ENCODE assay signal across 15 cellular contexts in the genomic region with DNA sequence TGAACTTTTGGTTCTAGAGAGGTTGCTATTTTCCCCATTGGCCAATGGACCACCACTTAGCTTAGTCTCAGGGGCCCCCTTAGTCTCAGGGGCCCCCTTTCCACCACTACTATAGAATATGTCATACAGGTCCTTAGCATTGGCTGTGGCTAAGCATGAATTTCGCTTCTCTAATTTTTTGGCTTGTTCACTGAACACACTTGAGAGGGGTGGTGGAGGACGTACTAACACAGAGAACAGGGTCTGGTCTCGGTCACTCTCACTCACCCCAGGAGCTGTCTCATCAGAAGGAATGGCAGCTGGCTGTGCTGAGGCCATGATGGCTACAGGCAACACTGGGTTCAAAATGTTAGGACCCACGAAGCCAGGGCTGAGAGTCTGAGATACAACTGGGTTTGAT. TPM values are rescaled to one million over a fixed set of nuclear protein-coding genes. Genes with fewer than 3 reads are reported as not detected.
DNase-seq lines count a peak whose midpoint lies in the region; ATAC-seq and TF ChIP-seq lines count a peak whose summit lies in the region.
"Had no signal": no experiment of that assay in that cellular context is flagged by ENCODE, and none has a peak within 500 bp of the region (broad histone marks: within the 10 kb centered on the region; RNA-seq: fewer than 3 reads in every experiment).

No MANE protein-coding gene starts in this region.

- peak overlapping the region; percentile 63 to 69 for H3K4me3 Mint-ChIP-seq in stimulated activated naive B cell treated with anti-CD40 and anti-IgM and Interleukin-4, amounts not matched to agents 10 μg/mL and 1 μg/mL and 100 μg/mL, for 72 hours
- no peak overlapping the region for H3K4me3 Mint-ChIP-seq in CD4-positive, alpha-beta memory T cell
- H3K4me3 Mint-ChIP-seq: stimulated activated naive CD8-positive, alpha-beta T cell treated with anti-CD3 and anti-CD28 coated beads, Interleukin-15, Interleukin-2, amounts not matched to agents 100 ng/mL and 50 ng/mL, for 24 hours; WTC11 had no signal

- peaks cover 38 to 56% of the 10 kb centered on the region in 2 donors for H3K4me1 Mint-ChIP-seq in stimulated activated naive B cell treated with anti-CD40 and anti-IgM and Interleukin-4, amounts not matched to agents 10 μg/mL and 1 μg/mL and 100 μg/mL, for 72 hours
- peaks cover 4 to 15% (median 5%) of the 10 kb centered on the region in 4 donors for H3K4me1 Mint-ChIP-seq in CD4-positive, alpha-beta memory T cell

- intact Hi-C loops in CD4-positive, alpha-beta memory T cell (cut with micrococcal nuclease) = no loop called here

- H3K4me3 ChIP-seq in CD4-positive, alpha-beta memory T cell (ENCODE audit: low read length in 2 of 2) = no peak overlapping the region
- no peak overlapping the region for H3K4me3 ChIP-seq in coronary artery
- H3K4me3 ChIP-seq: SK-N-MC had no signal

- H3K36me3 Mint-ChIP-seq in stimulated activated naive B cell treated with anti-CD40 and anti-IgM and Interleukin-4, amounts not matched to agents 10 μg/mL and 1 μg/mL and 100 μg/mL, for 72 hours = peaks cover 38 to 74% of the 10 kb centered on the region in 2 donors
- H3K36me3 Mint-ChIP-seq in CD4-positive, alpha-beta memory T cell = peaks cover 56 to 73% of the 10 kb centered on the region in 2 donors

- H3K27ac ChIP-seq in CD4-positive, alpha-beta memory T cell (ENCODE audit: low read depth, low read length) = no peak overlapping the region
- H3K27ac ChIP-seq in coronary artery = no peak overlapping the region
- H3K27ac ChIP-seq: SK-N-MC had no signal

- H3K36me3 ChIP-seq in CD4-positive, alpha-beta memory T cell (ENCODE audit: insufficient read depth, low read length) = peaks cover 40% of the 10 kb centered on the region

- ATAC-seq in GM19025 (IDR thresholded peaks at IDR 0.05; ENCODE audit: low read depth, unreplicated experiment) (peak; percentile 66), GM21619 (IDR thresholded peaks at IDR 0.05; ENCODE audit: unreplicated experiment) (peak; percentile 78), HG03135 (IDR thresholded peaks at IDR 0.05; ENCODE audit: unreplicated experiment) (peak; percentile 73)
- ATAC-seq in stimulated activated naive B cell treated with anti-CD40 and anti-IgM and Interleukin-4, amounts not matched to agents 10 μg/mL and 1 μg/mL and 100 μg/mL, for 72 hours (replicated peaks) = peak; percentile 90 to 92
- ATAC-seq: WTC11 had no signal

- peaks cover 0 to 1% of the 10 kb centered on the region in 2 donors for H3K9me3 Mint-ChIP-seq in stimulated activated naive B cell treated with anti-CD40 and anti-IgM and Interleukin-4, amounts not matched to agents 10 μg/mL and 1 μg/mL and 100 μg/mL, for 72 hours
- H3K9me3 Mint-ChIP-seq in CD4-positive, alpha-beta memory T cell = no peaks in the 10 kb centered on the region
- H3K9me3 Mint-ChIP-seq: stimulated activated naive CD8-positive, alpha-beta T cell treated with anti-CD3 and anti-CD28 coated beads, Interleukin-15, Interleukin-2, amounts not matched to agents 100 ng/mL and 50 ng/mL, for 24 hours; WTC11 had no signal

- no peaks in the 10 kb centered on the region for H3K9me3 ChIP-seq in CD4-positive, alpha-beta memory T cell (ENCODE audit: control insufficient read depth in 1 of 2, low read length in 2 of 2)

- POLR2A ChIA-PET in CD4-positive, alpha-beta memory T cell (lab: Charles Lee; ENCODE audit: partially characterized antibody) = interaction anchor here (2.3 kb wide), 1 partner anchor 30 kb away, joined by 9 read pairs; a partner anchor contains a TSS

- H3K27me3 Mint-ChIP-seq in stimulated activated naive B cell treated with anti-CD40 and anti-IgM and Interleukin-4, amounts not matched to agents 10 μg/mL and 1 μg/mL and 100 μg/mL, for 72 hours = no peaks in the 10 kb centered on the region
- no peaks in the 10 kb centered on the region for H3K27me3 Mint-ChIP-seq in CD4-positive, alpha-beta memory T cell
- H3K27me3 Mint-ChIP-seq: stimulated activated naive CD8-positive, alpha-beta T cell treated with anti-CD3 and anti-CD28 coated beads, Interleukin-15, Interleukin-2, amounts not matched to agents 100 ng/mL and 50 ng/mL, for 24 hours had no signal

- no peak for TF ChIP-seq CTCF in coronary artery (IDR thresholded peaks at IDR 0.05)

- H3K27me3 ChIP-seq in CD4-positive, alpha-beta memory T cell (ENCODE audit: insufficient read depth, low read length) = no peaks in the 10 kb centered on the region

- CTCF ChIA-PET in CD4-positive, alpha-beta memory T cell (lab: Charles Lee; ENCODE audit: partially characterized antibody) = interaction anchor here (1.1 to 1.6 kb wide), 2 partner anchors 30 to 110 kb away, joined by 3 to 9 read pairs; a partner anchor contains a TSS

- peak; percentile 44 for DNase-seq in stimulated activated naive B cell treated with anti-CD40 and anti-IgM and Interleukin-4, amounts not matched to agents 10 μg/mL and 1 μg/mL and 100 μg/mL, for 72 hours
- DNase-seq in CD4-positive, alpha-beta memory T cell = no peak
- DNase-seq in DMS53 treated with DMSO at 0.1 percent for 48 hours (lab: John Stamatoyannopoulos, UW; ENCODE audit: unreplicated experiment) = no peak
- DNase-seq in coronary artery (ENCODE audit: low spot score) = no peak
- DNase-seq: central memory CD4-positive, alpha-beta T cell; NCI-H1105 had no signal

- no peaks in the 10 kb centered on the region for H3K4me1 ChIP-seq in CD4-positive, alpha-beta memory T cell (ENCODE audit: insufficient read depth, low read length)

- peak overlapping the region; percentile 95 for H3K27ac Mint-ChIP-seq in stimulated activated naive B cell treated with anti-CD40 and anti-IgM and Interleukin-4, amounts not matched to agents 10 μg/mL and 1 μg/mL and 100 μg/mL, for 72 hours
- peak overlapping the region in 1 of 7 donors; percentile 47 for H3K27ac Mint-ChIP-seq in CD4-positive, alpha-beta memory T cell
- H3K27ac Mint-ChIP-seq: WTC11 had no signal

RNA-seq across cellular contexts. Expression of a gene that starts 30.3 kb away (rescaled TPM):
- total RNA-seq in CD4-positive, alpha-beta memory T cell = 10 to 100 TPM; 30.6 to 32.2 TPM
- polyA plus RNA-seq in CD4-positive, alpha-beta memory T cell = 1 to 10 TPM; 1.3 to 6.9 TPM

RNA-seq across cellular contexts. Expression of a gene that starts 30.5 kb away (rescaled TPM):
- 1 to 10 TPM; 1.9 to 3.0 TPM for total RNA-seq in CD4-positive, alpha-beta memory T cell
- polyA plus RNA-seq in CD4-positive, alpha-beta memory T cell = not detected

RNA-seq across cellular contexts. Expression of a gene that starts 41.1 kb away (rescaled TPM):
- total RNA-seq in CD4-positive, alpha-beta memory T cell = not detected
- not detected for polyA plus RNA-seq in CD4-positive, alpha-beta memory T cell
- total RNA-seq: mesenteric fat pad, posterior vena cava, WTC11 had no signal
- polyA plus RNA-seq: esophagus had no signal

Comparison
In these comparisons a context has a peak if more than half of its experiments do, and no peak if none do; other contexts are left out.
1. H3K4me3 Mint-ChIP-seq: peak in stimulated activated naive B cell treated with anti-CD40 and anti-IgM and Interleukin-4, amounts not matched to agents 10 μg/mL and 1 μg/mL and 100 μg/mL, for 72 hours (2 of 2); none in CD4-positive, alpha-beta memory T cell (0 of 8).
2. Peak in every context shown above with its lines, with median percentiles within 50 percentile points of each other: ATAC-seq.